8 cellular contexts compared by ENCODE assay signal in the genomic region with DNA sequence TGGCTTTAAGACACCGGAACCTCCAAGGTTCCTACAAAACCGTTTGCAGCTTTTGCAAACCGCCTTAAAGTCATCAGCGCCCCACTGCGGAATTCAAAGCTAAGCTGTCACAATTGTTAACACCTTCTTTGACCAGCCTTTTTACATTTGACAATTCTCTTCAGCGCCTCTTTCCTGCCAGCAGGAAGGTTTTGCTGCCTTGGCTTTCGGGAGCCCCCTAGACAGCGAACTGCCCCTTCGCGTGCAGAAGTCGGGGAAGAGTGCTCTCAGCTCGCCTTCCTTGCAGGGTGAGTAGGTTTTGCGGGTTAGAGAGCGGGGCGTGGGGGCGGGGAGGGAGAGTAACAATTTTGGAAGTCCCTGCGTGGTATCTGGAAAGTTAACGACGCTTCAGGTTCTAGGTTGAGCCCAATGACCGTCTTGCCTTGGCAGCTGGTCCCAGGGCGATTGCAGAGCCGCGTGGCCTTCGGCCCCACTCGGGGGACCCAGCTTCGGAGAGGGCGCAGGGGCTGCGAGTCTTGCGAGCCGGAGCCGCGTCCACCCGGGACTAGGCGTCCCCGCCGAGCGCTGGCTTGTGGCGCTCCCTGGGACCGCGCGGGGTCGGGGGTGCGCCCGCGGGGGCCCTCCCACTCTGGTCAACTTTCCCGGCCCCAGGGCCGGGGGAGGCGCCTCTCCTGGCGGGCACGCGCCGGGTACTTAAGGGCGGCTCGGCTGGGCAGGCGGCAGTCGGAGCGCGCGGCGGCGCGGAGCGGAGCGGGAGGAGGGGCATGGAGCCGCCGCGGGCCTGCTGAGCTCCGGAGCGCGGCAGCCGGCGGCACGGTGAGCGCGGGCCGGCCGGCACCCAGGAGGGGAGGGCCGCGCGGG. TPM values are rescaled to one million over a fixed set of nuclear protein-coding genes. Genes with fewer than 3 reads are reported as not detected.
DNase-seq lines count a peak whose midpoint lies in the region; TF ChIP-seq lines count a peak whose summit lies in the region.

HAS3 (plus strand) TSS at position 153 of the 861 bp plus-strand sequence. CDS start 3,743 bp downstream, outside the sequence.

- no peaks in the 10 kb centered on the region for H3K79me2 ChIP-seq in ACC112 (ENCODE audit: control insufficient read depth, insufficient read depth, low read length, unreplicated experiment)

- TF ChIP-seq CTCF in VCaP (conservative IDR thresholded peaks at IDR 0.05), result peak; percentile 53
- peak; percentile 66 for TF ChIP-seq CTCF in epithelial cell of proximal tubule (conservative IDR thresholded peaks at IDR 0.05; ENCODE audit: low read depth, low read length)
- TF ChIP-seq CTCF in testis (IDR thresholded peaks at IDR 0.05), result peak in 1 of 3 experiments; percentile 9

- H3K27ac ChIP-seq in ACC112 (ENCODE audit: low read depth, low read length) (no peak within 1 kb of the TSS), VCaP (peak within 1 kb of the TSS; percentile 45; the same call in 1 of the 2 replicates), testis (no peak within 1 kb of the TSS)

- TF ChIP-seq POLR2A in testis (IDR thresholded peaks at IDR 0.05), result no peak

- DNase-seq in GM03348 (ENCODE audit: low spot score), result peak; percentile 85
- peak; percentile 39 for DNase-seq in MV-4-11 (lab: John Stamatoyannopoulos, UW)
- peak; percentile 52 for DNase-seq in epithelial cell of proximal tubule (ENCODE audit: low read depth)
- DNase-seq in midbrain (lab: John Stamatoyannopoulos, UW), result peak; percentile 16
- peak; percentile 75 for DNase-seq in testis
- no peak for DNase-seq in NAMALWA (ENCODE audit: low spot score)

- H3K4me1 ChIP-seq in ACC112 (ENCODE audit: control insufficient read depth, insufficient read depth, low read length, unreplicated experiment) (peaks cover 9% of the 10 kb centered on the region), testis (peaks cover 21% of the 10 kb centered on the region)

- H3K27me3 ChIP-seq in ACC112 (ENCODE audit: insufficient read depth, low read length) (0 out of 2 replicates have a peak, but pooled peaks cover 3% of the 10 kb centered on the region), testis (no peaks in the 10 kb centered on the region)

- H3K4me3 ChIP-seq in ACC112 (ENCODE audit: low read depth, low read length) (peak within 1 kb of the TSS; percentile 85), epithelial cell of proximal tubule (ENCODE audit: low read depth, low read length) (peak within 1 kb of the TSS; percentile 88), testis (peak within 1 kb of the TSS; percentile 52 to 63)

- WGBS in testis, 2 donors, result 0% methylated on average over 16 to 46 of the region's 80 CpGs

- H3K9me3 ChIP-seq in testis, result no peaks in the 10 kb centered on the region

- H3K36me3 ChIP-seq in ACC112 (ENCODE audit: insufficient read depth, low read length) (no peaks in the 10 kb centered on the region), testis (ENCODE audit: low read depth, missing control alignments) (no peaks in the 10 kb centered on the region)

- intact Hi-C loops in testis (cut with DNase I; ENCODE audit: low total_unique reads), result no loop called here

- H2AFZ ChIP-seq in ACC112 (ENCODE audit: low read length, unreplicated experiment), result peak within 1 kb of the TSS; percentile 5

RNA-seq across cellular contexts. Expression of gene HAS3, which starts in this region (rescaled TPM):
- total RNA-seq in epithelial cell of proximal tubule, result 14.0 and 16.4 TPM in 2 replicates
- total RNA-seq in testis, result 1 to 10 TPM; 4.7 to 7.7 TPM
- polyA plus RNA-seq in testis (ENCODE audit: insufficient read depth, low read depth, low replicate concordance), result 4.8 TPM
